ENCODE assay signal across 1 cellular context in the genomic region with DNA sequence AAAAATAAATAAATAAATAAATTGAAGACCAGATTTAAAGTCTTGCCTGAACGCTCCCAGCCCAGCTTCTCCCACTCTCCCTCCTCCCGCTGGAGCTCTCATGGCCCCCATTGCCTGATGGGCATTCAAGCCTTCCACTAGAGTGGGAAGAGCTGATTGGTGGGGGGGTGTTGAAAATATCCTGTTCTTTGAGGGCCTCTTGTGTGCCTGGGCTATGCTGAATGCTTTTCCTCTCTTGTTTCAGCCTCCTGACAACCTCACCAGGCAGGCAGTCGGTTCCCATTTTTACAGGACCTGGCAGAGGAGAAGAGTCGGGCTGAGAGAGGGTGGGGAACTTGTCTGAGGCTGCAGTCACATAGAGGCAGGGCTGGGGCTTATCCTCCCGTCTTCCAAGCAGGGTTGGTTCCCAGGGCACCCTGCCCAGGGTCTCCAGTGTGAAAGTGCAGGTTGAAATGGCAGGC.
TF ChIP-seq lines count a peak whose summit lies in the region.

No MANE protein-coding gene starts in this region.

TF ChIP-seq in H1, 55 proteins besides CTCF, POLR2A, EP300 and RAD21 (continued from another document):
- TF ChIP-seq, protein P1, sequence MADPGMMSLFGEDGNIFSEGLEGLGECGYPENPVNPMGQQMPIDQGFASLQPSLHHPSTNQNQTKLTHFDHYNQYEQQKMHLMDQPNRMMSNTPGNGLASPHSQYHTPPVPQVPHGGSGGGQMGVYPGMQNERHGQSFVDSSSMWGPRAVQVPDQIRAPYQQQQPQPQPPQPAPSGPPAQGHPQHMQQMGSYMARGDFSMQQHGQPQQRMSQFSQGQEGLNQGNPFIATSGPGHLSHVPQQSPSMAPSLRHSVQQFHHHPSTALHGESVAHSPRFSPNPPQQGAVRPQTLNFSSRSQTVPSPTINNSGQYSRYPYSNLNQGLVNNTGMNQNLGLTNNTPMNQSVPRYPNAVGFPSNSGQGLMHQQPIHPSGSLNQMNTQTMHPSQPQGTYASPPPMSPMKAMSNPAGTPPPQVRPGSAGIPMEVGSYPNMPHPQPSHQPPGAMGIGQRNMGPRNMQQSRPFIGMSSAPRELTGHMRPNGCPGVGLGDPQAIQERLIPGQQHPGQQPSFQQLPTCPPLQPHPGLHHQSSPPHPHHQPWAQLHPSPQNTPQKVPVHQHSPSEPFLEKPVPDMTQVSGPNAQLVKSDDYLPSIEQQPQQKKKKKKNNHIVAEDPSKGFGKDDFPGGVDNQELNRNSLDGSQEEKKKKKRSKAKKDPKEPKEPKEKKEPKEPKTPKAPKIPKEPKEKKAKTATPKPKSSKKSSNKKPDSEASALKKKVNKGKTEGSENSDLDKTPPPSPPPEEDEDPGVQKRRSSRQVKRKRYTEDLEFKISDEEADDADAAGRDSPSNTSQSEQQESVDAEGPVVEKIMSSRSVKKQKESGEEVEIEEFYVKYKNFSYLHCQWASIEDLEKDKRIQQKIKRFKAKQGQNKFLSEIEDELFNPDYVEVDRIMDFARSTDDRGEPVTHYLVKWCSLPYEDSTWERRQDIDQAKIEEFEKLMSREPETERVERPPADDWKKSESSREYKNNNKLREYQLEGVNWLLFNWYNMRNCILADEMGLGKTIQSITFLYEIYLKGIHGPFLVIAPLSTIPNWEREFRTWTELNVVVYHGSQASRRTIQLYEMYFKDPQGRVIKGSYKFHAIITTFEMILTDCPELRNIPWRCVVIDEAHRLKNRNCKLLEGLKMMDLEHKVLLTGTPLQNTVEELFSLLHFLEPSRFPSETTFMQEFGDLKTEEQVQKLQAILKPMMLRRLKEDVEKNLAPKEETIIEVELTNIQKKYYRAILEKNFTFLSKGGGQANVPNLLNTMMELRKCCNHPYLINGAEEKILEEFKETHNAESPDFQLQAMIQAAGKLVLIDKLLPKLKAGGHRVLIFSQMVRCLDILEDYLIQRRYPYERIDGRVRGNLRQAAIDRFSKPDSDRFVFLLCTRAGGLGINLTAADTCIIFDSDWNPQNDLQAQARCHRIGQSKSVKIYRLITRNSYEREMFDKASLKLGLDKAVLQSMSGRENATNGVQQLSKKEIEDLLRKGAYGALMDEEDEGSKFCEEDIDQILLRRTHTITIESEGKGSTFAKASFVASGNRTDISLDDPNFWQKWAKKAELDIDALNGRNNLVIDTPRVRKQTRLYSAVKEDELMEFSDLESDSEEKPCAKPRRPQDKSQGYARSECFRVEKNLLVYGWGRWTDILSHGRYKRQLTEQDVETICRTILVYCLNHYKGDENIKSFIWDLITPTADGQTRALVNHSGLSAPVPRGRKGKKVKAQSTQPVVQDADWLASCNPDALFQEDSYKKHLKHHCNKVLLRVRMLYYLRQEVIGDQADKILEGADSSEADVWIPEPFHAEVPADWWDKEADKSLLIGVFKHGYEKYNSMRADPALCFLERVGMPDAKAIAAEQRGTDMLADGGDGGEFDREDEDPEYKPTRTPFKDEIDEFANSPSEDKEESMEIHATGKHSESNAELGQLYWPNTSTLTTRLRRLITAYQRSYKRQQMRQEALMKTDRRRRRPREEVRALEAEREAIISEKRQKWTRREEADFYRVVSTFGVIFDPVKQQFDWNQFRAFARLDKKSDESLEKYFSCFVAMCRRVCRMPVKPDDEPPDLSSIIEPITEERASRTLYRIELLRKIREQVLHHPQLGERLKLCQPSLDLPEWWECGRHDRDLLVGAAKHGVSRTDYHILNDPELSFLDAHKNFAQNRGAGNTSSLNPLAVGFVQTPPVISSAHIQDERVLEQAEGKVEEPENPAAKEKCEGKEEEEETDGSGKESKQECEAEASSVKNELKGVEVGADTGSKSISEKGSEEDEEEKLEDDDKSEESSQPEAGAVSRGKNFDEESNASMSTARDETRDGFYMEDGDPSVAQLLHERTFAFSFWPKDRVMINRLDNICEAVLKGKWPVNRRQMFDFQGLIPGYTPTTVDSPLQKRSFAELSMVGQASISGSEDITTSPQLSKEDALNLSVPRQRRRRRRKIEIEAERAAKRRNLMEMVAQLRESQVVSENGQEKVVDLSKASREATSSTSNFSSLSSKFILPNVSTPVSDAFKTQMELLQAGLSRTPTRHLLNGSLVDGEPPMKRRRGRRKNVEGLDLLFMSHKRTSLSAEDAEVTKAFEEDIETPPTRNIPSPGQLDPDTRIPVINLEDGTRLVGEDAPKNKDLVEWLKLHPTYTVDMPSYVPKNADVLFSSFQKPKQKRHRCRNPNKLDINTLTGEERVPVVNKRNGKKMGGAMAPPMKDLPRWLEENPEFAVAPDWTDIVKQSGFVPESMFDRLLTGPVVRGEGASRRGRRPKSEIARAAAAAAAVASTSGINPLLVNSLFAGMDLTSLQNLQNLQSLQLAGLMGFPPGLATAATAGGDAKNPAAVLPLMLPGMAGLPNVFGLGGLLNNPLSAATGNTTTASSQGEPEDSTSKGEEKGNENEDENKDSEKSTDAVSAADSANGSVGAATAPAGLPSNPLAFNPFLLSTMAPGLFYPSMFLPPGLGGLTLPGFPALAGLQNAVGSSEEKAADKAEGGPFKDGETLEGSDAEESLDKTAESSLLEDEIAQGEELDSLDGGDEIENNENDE (IDR thresholded peaks at IDR 0.05; ENCODE audit: insufficient replicate concordance, low read length), result no peak
- TF ChIP-seq CBX8 (IDR thresholded peaks at IDR 0.05; ENCODE audit: borderline replicate concordance, low read depth, low read length), result no peak
- no peak for TF ChIP-seq CHD1 (IDR thresholded peaks at IDR 0.05; ENCODE audit: low read depth, low read length)
- TF ChIP-seq CBX5 (IDR thresholded peaks at IDR 0.05; ENCODE audit: low read depth, low read length), result no peak
